ENCODE assay signal across 1 cellular context in genomic region chr4:152247271-152247975, GRCh38.
TF ChIP-seq lines count a peak whose summit lies in the region.

No MANE protein-coding gene starts in this region.

TF ChIP-seq in IMR-90, 13 proteins besides CTCF, POLR2A, EP300 and RAD21:
- no peak for TF ChIP-seq BHLHE40 (IDR thresholded peaks at IDR 0.05; ENCODE audit: low read depth, low read length)
- TF ChIP-seq USF2 (IDR thresholded peaks at IDR 0.05; ENCODE audit: low read depth, low read length), result no peak
- TF ChIP-seq CEBPB (IDR thresholded peaks at IDR 0.05; ENCODE audit: low read depth, low read length), result no peak
- no peak for TF ChIP-seq CHD1 (IDR thresholded peaks at IDR 0.05; ENCODE audit: low read depth, low read length)
- no peak for TF ChIP-seq RCOR1 (IDR thresholded peaks at IDR 0.05; ENCODE audit: insufficient replicate concordance, low read length)
- no peak for TF ChIP-seq FOS (IDR thresholded peaks at IDR 0.05; ENCODE audit: low read depth, low read length)
- TF ChIP-seq MAZ (IDR thresholded peaks at IDR 0.05; ENCODE audit: borderline replicate concordance, low read depth, low read length), result no peak
- no peak for TF ChIP-seq RFX5 (IDR thresholded peaks at IDR 0.05; ENCODE audit: low read depth, low read length)
